21 cellular contexts compared by ENCODE assay signal in genomic region chr2:79964966-79965365, GRCh38.
A peak's percentile ranks its signal among the peaks of the same experiment; 100 is the strongest.
DNase-seq lines count a peak whose midpoint lies in the region; ATAC-seq, FAIRE-seq and TF ChIP-seq lines count a peak whose summit lies in the region.
"Had no signal": no experiment of that assay in that cellular context is flagged by ENCODE, and none has a peak within 500 bp of the region (broad histone marks: within the 10 kb centered on the region; RNA-seq: fewer than 3 reads in every experiment).

No MANE protein-coding gene starts in this region.

- H3K9me3 ChIP-seq in neural cell (ENCODE audit: low read length) (no peaks in the 10 kb centered on the region), aorta (ENCODE audit: control insufficient read depth, low read length) (peaks cover 2% of the 10 kb centered on the region)
- H3K9me3 ChIP-seq: BLaER1 treated with 17β-estradiol and CSF1 and Interleukin-3, amounts not matched to agents 10 nM and 100 nM; Caco-2 had no signal

- no peak for ATAC-seq in aorta (ENCODE audit: low FRiP score)
- ATAC-seq: CD8-positive, alpha-beta T cell; GM12878 had no signal

- FAIRE-seq in GM12891 (lab: Jason Lieb, UNC): no peak
- FAIRE-seq: A204.1, D721Med, GM12878, GM19239 had no signal

- no peak for TF ChIP-seq CTCF in neural cell (IDR thresholded peaks at IDR 0.05; ENCODE audit: poor library complexity, severe bottlenecking)

- H3K79me2 ChIP-seq in neural cell (replicated peaks; ENCODE audit: insufficient read depth, low read length): no peaks in the 10 kb centered on the region

- H3K27ac ChIP-seq in caudate nucleus (ENCODE audit: low read depth, low read length) (no peak overlapping the region), neural cell (ENCODE audit: low read length) (peak overlapping the region; percentile 70), aorta (ENCODE audit: low read depth in 1 of 2, low read length in 2 of 2) (no peak overlapping the region)
- H3K27ac ChIP-seq: BLaER1 treated with 17β-estradiol and CSF1 and Interleukin-3, amounts not matched to agents 10 nM and 100 nM; C4-2B had no signal

- 16 to 21% methylated on average over 5 of the region's 5 CpGs for WGBS in aorta, 2 donors

- peak in 32 of 61 donors; percentile 4 to 92 (median 30) for DNase-seq in caudate nucleus (lab: John Stamatoyannopoulos, UW)
- peak; percentile 55 for DNase-seq in left kidney (ENCODE audit: low read depth, low spot score)
- DNase-seq in NCI-H2227 (lab: John Stamatoyannopoulos, UW; ENCODE audit: unreplicated experiment): no peak
- no peak for DNase-seq in aorta
- DNase-seq in GM12891 (ENCODE audit: insufficient read length, low spot score): no peak
- DNase-seq in G401 (ENCODE audit: low spot score): no peak
- DNase-seq: 8988T; ACHN; Caco-2; Calu3; CD4-positive, alpha-beta T cell; CD8-positive, alpha-beta T cell; DMS79 treated with DMSO at 0.1 percent for 48 hours; GDM1 had no signal

- H3F3A ChIP-seq in neural cell (ENCODE audit: insufficient read depth, low read length, poor library complexity, severe bottlenecking): no peaks in the 10 kb centered on the region

- no peaks in the 10 kb centered on the region for H3K9me2 ChIP-seq in neural cell (ENCODE audit: insufficient read depth, low read length)

- H3K27me3 ChIP-seq in neural cell (ENCODE audit: insufficient read depth, low read depth, low read length) (no peaks in the 10 kb centered on the region), aorta (ENCODE audit: control insufficient read depth in 1 of 2, insufficient read depth in 2 of 2, low read length in 1 of 2) (no peaks in the 10 kb centered on the region)
- H3K27me3 ChIP-seq: BLaER1 treated with 17β-estradiol and CSF1 and Interleukin-3, amounts not matched to agents 10 nM and 100 nM had no signal

- TF ChIP-seq RAD21 in neural cell (conservative IDR thresholded peaks at IDR 0.05): no peak

- no peak for TF ChIP-seq POLR2A in GM12891 (IDR thresholded peaks at IDR 0.05; ENCODE audit: low read depth, low read length)

- no peaks in the 10 kb centered on the region for H4K20me1 ChIP-seq in neural cell (ENCODE audit: insufficient read depth)
- H4K20me1 ChIP-seq: BLaER1 treated with 17β-estradiol and CSF1 and Interleukin-3, amounts not matched to agents 10 nM and 100 nM had no signal

- no peaks in the 10 kb centered on the region for H3K4me1 ChIP-seq in aorta (ENCODE audit: control insufficient read depth in 1 of 2, insufficient read depth in 2 of 2, low read length in 2 of 2)
- H3K4me1 ChIP-seq: BLaER1 treated with 17β-estradiol and CSF1 and Interleukin-3, amounts not matched to agents 10 nM and 100 nM; Caco-2 had no signal

- no peaks in the 10 kb centered on the region for H3K36me3 ChIP-seq in neural cell (ENCODE audit: insufficient read depth, low read length)
- H3K36me3 ChIP-seq in aorta (ENCODE audit: control insufficient read depth in 1 of 2, insufficient read depth in 2 of 2, low read length in 1 of 2): no peaks in the 10 kb centered on the region
- H3K36me3 ChIP-seq: BLaER1 treated with 17β-estradiol and CSF1 and Interleukin-3, amounts not matched to agents 10 nM and 100 nM had no signal

- intact Hi-C loops in aorta (cut with DNase I): no loop called here

- H3K4me2 ChIP-seq in neural cell (ENCODE audit: low read length): peak overlapping the region; percentile 33
- H3K4me2 ChIP-seq: BLaER1 treated with 17β-estradiol and CSF1 and Interleukin-3, amounts not matched to agents 10 nM and 100 nM had no signal

- in situ Hi-C loops in G401 (cut with HindIII; ENCODE audit: low sequenced_read_pairs): no loop called here

- H3K9ac ChIP-seq in neural cell (ENCODE audit: low read length): no peak overlapping the region
- H3K9ac ChIP-seq: BLaER1 treated with 17β-estradiol and CSF1 and Interleukin-3, amounts not matched to agents 10 nM and 100 nM had no signal

- peak; percentile 98 for TF ChIP-seq EP300 in neural cell (conservative IDR thresholded peaks at IDR 0.05; ENCODE audit: poor library complexity, severe bottlenecking)

- peak overlapping the region; percentile 17 for H3K4me3 ChIP-seq in neural cell (ENCODE audit: low read length)
- no peak overlapping the region for H3K4me3 ChIP-seq in aorta (ENCODE audit: low read length in 2 of 2)
- H3K4me3 ChIP-seq: BLaER1 treated with 17β-estradiol and CSF1 and Interleukin-3, amounts not matched to agents 10 nM and 100 nM; GM12878 had no signal

- H2AFZ ChIP-seq in neural cell (ENCODE audit: low read depth, low read length): no peak overlapping the region

TF ChIP-seq in neural cell, 6 proteins besides CTCF, POLR2A, EP300 and RAD21:
- TF ChIP-seq TAF1 (IDR thresholded peaks at IDR 0.05; ENCODE audit: low read depth): no peak
- TF ChIP-seq POLR2AphosphoS5 (IDR thresholded peaks at IDR 0.05): peak; percentile 85
- TF ChIP-seq SMC3 (conservative IDR thresholded peaks at IDR 0.05; ENCODE audit: poor library complexity): no peak
- TF ChIP-seq EZH2 (IDR thresholded peaks at IDR 0.05; ENCODE audit: borderline replicate concordance, insufficient read depth, low read length, poor library complexity, severe bottlenecking): no peak
- no peak for TF ChIP-seq MXI1 (conservative IDR thresholded peaks at IDR 0.05; ENCODE audit: poor library complexity, severe bottlenecking)
- peak; percentile 88 for TF ChIP-seq REST (IDR thresholded peaks at IDR 0.05; ENCODE audit: borderline replicate concordance)

TF ChIP-seq in GM12891, 5 proteins besides CTCF, POLR2A, EP300 and RAD21:
- TF ChIP-seq POU2F2 (IDR thresholded peaks at IDR 0.05; ENCODE audit: low read depth, low read length) (no peak), SPI1 (IDR thresholded peaks at IDR 0.05; ENCODE audit: low read depth, low read length) (no peak), PAX5 (IDR thresholded peaks at IDR 0.05; ENCODE audit: insufficient read depth, low read length, severe bottlenecking) (no peak), POLR2AphosphoS5 (IDR thresholded peaks at IDR 0.05; ENCODE audit: low read depth, low read length) (no peak), TAF1 (IDR thresholded peaks at IDR 0.05; ENCODE audit: low read depth, low read length) (no peak)

Comparison
In these comparisons a context has a peak if more than half of its experiments do, and no peak if none do; other contexts are left out.
1. DNase-seq: peak in caudate nucleus (32 of 61) and left kidney (single experiment); none in NCI-H2227 (single experiment), aorta (0 of 2), GM12891 (single experiment) and G401 (single experiment).